In the genomic region with DNA sequence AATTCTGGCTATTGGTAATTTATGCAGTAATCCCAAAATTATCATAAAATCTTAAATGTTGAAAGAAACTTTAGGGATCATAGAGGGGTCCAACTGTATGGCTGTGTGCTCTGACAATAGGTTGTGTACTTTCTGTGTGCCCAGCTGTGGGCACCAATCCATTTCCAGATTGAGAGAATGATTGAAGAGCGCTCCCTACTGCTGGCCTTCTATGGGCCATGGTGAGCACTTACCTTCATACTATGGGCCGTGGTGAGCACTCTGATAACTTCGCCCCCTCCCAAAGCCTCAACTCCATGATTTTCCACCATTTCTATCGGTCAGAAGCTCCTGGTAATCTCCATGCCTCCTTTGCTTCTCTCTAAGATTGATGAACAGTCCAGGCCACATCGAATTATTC, we compare ENCODE assay signal across 16 cellular contexts.
A peak's percentile ranks its signal among the peaks of the same experiment; 100 is the strongest.
DNase-seq lines count a peak whose midpoint lies in the region; ATAC-seq, FAIRE-seq and TF ChIP-seq lines count a peak whose summit lies in the region.
"Had no signal": no experiment of that assay in that cellular context is flagged by ENCODE, and none has a peak within 500 bp of the region (broad histone marks: within the 10 kb centered on the region; RNA-seq: fewer than 3 reads in every experiment).

No MANE protein-coding gene starts in this region.

- no peak overlapping the region for H2BK12ac ChIP-seq in H1 (ENCODE audit: low read depth, low read length)

- H3K9ac ChIP-seq in H1 (replicated peaks in 1 of 4; ENCODE audit: extremely low read depth in 1 of 4, low read depth in 3 of 4, low read length in 3 of 4) = no peak overlapping the region
- H3K9ac ChIP-seq: KMS-11 had no signal

- ATAC-seq in WTC11 = peak; percentile 68
- no peak for ATAC-seq in HG03520 (IDR thresholded peaks at IDR 0.05; ENCODE audit: unreplicated experiment)
- no peak for ATAC-seq in activated T-helper 17 cell treated with anti-CD3 and anti-CD28 coated beads, Interleukin-2, amount 50 U/mL, for 72 hours (replicated peaks)

- no peak overlapping the region for H3K27ac Mint-ChIP-seq in HFFc6
- no peak overlapping the region for H3K27ac Mint-ChIP-seq in WTC11
- no peak overlapping the region for H3K27ac Mint-ChIP-seq in activated T-helper 17 cell treated with anti-CD3 and anti-CD28 coated beads, Interleukin-2, amount 50 U/mL, for 72 hours
- H3K27ac Mint-ChIP-seq: H9 had no signal

- no peaks in the 10 kb centered on the region for H3K79me1 ChIP-seq in H1 (ENCODE audit: low read depth, low read length)

- DNase-seq in HFFc6 = no peak
- DNase-seq in WTC11 (ENCODE audit: low spot score) = no peak
- DNase-seq in H1 (ENCODE audit: low read depth in 1 of 2, low spot score in 2 of 2) = no peak
- no peak for DNase-seq in AG08395 (ENCODE audit: low spot score)
- DNase-seq: Caco-2; CD8-positive, alpha-beta memory T cell; DND-41; GDM1; H9; IMR-90 had no signal

- H3K9me3 Mint-ChIP-seq in HFFc6 (no peaks in the 10 kb centered on the region), WTC11 (no peaks in the 10 kb centered on the region)
- H3K9me3 Mint-ChIP-seq in activated T-helper 17 cell treated with anti-CD3 and anti-CD28 coated beads, Interleukin-2, amount 50 U/mL, for 72 hours = no peaks in the 10 kb centered on the region
- H3K9me3 Mint-ChIP-seq: CD8-positive, alpha-beta memory T cell; H9 had no signal

- H2BK120ac ChIP-seq in H1 (replicated peaks; ENCODE audit: low read depth, low read length) = no peak overlapping the region

- H3K18ac ChIP-seq in H1 (ENCODE audit: extremely low read depth, low read length) = no peak overlapping the region

- POLR2A ChIA-PET in WTC11 (lab: Charles Lee) = no interaction called here
- POLR2A ChIA-PET in H1 (lab: Charles Lee; ENCODE audit: partially characterized antibody) = no interaction called here

- TF ChIP-seq CTCF in C4-2B (conservative IDR thresholded peaks at IDR 0.05) (peak; percentile 12; the same call in 1 of the 2 replicates), HFFc6 (IDR thresholded peaks at IDR 0.05) (peak; percentile 13; the same call in 1 of the 2 replicates), WTC11 (IDR thresholded peaks at IDR 0.05) (no peak), H1 (IDR thresholded peaks at IDR 0.05; ENCODE audit: control extremely low read depth in 1 of 3, insufficient read depth in 1 of 3, low read depth in 1 of 3, low read length in 3 of 3) (peak in 2 of 3 experiments; percentile 16 to 22; a peak in 2 of 4 replicates)

- no peak overlapping the region for H3K4ac ChIP-seq in H1 (replicated peaks; ENCODE audit: insufficient read length, low read depth, low read length)

- H3K4me1 ChIP-seq in H1 (replicated peaks in 1 of 4; ENCODE audit: control insufficient read depth in 3 of 4, insufficient read depth in 4 of 4, low read length in 3 of 4) = no peaks in the 10 kb centered on the region
- H3K4me1 ChIP-seq: Caco-2 had no signal

- H3K27me3 Mint-ChIP-seq in HFFc6 (ENCODE audit: insufficient read depth) (peaks cover 7% of the 10 kb centered on the region), WTC11 (ENCODE audit: low read depth) (no peaks in the 10 kb centered on the region)
- H3K27me3 Mint-ChIP-seq in activated T-helper 17 cell treated with anti-CD3 and anti-CD28 coated beads, Interleukin-2, amount 50 U/mL, for 72 hours = no peaks in the 10 kb centered on the region

- H4K20me1 ChIP-seq in H1 (replicated peaks in 1 of 2; ENCODE audit: control insufficient read depth in 1 of 2, insufficient read depth in 2 of 2, low read length in 2 of 2) = no peaks in the 10 kb centered on the region

- CTCF ChIA-PET in WTC11 (lab: Charles Lee) = interaction anchor here (1.0 to 4.4 kb wide), 3 partner anchors 10 to 77 kb away, joined by 3 to 27 read pairs (median 6); no protein-coding TSS in a partner anchor
- CTCF ChIA-PET in H1 (lab: Charles Lee; ENCODE audit: partially characterized antibody) = interaction anchor here (0.7 to 6.7 kb wide), 9 partner anchors 9 to 77 kb away, joined by 3 to 40 read pairs (median 8); no protein-coding TSS in a partner anchor

- H2BK5ac ChIP-seq in H1 (ENCODE audit: low read depth, low read length) = no peak overlapping the region

- H3K27ac ChIP-seq in C4-2B (no peak overlapping the region), H1 (ENCODE audit: low read depth, low read length) (no peak overlapping the region)
- H3K27ac ChIP-seq: KMS-11 had no signal

- WGBS in H1 (ENCODE audit: extremely low coverage in 1 of 2, insufficient coverage in 1 of 2, insufficient read length in 1 of 2, insufficient replicate concordance in 2 of 2, low coverage in 1 of 2, low lambda C conversion rate in 2 of 2, missing lambda C conversion rate in 1 of 2), 2 experiments = 89% methylated on average over 5 of the region's 5 CpGs; no CpG with 5 or more reads in 1 of the 2 experiments

- TF ChIP-seq EP300 in H1 (IDR thresholded peaks at IDR 0.05; ENCODE audit: borderline replicate concordance in 1 of 2, low read depth in 2 of 2, low read length in 2 of 2) = no peak

- no peaks in the 10 kb centered on the region for H3K23me2 ChIP-seq in H1 (ENCODE audit: low read depth, low read length)

- H2AK5ac ChIP-seq in H1 (ENCODE audit: low read depth, low read length) = no peak overlapping the region

- no peaks in the 10 kb centered on the region for H3K79me2 ChIP-seq in H1 (ENCODE audit: control insufficient read depth in 1 of 2, insufficient read depth in 2 of 2, low read length in 2 of 2)

- no peak overlapping the region for H2AFZ ChIP-seq in H1 (ENCODE audit: low read length)

- H3K4me2 ChIP-seq in H1 (ENCODE audit: insufficient read depth in 1 of 2, low read depth in 2 of 2, low read length in 2 of 2) = no peak overlapping the region
- H3K4me2 ChIP-seq: KMS-11 had no signal

- H4K5ac ChIP-seq in H1 (ENCODE audit: insufficient read length, low read depth, low read length) = no peak overlapping the region

- H3K23ac ChIP-seq in H1 (ENCODE audit: insufficient read length) = no peak overlapping the region

- H3K27me3 ChIP-seq in H1 (replicated peaks in 1 of 4; ENCODE audit: control insufficient read depth in 3 of 4, extremely low read depth in 1 of 4, insufficient read depth in 3 of 4, low read length in 3 of 4) = no peaks in the 10 kb centered on the region

- no peak overlapping the region for H2BK20ac ChIP-seq in H1 (ENCODE audit: low read length)

- H3K56ac ChIP-seq in H1 (replicated peaks; ENCODE audit: insufficient read length, low read depth, low read length) = no peak overlapping the region

- H4K91ac ChIP-seq in H1 (replicated peaks; ENCODE audit: insufficient read length, low read length) = no peak overlapping the region

- H4K8ac ChIP-seq in H1 (ENCODE audit: extremely low read depth, insufficient read depth, low read length) = no peak overlapping the region

- H3K36me3 ChIP-seq in H1 (ENCODE audit: control insufficient read depth in 2 of 4, insufficient read depth in 4 of 4, low read length in 3 of 4) = no peaks in the 10 kb centered on the region

- H3K14ac ChIP-seq in H1 (ENCODE audit: insufficient read length) = no peak overlapping the region

- peak; percentile 39 to 51; a peak in 3 of 4 replicates for TF ChIP-seq RAD21 in H1 (IDR thresholded peaks at IDR 0.05 in 1 of 2, conservative IDR thresholded peaks at IDR 0.05 in 1 of 2; ENCODE audit: low read depth in 2 of 2, low read length in 2 of 2)

- H3K9me3 ChIP-seq in H1 (ENCODE audit: insufficient read depth in 2 of 2, low read depth in 1 of 2, low read length in 1 of 2) = no peaks in the 10 kb centered on the region
- H3K9me3 ChIP-seq: Caco-2 had no signal

- FAIRE-seq in H1 (lab: Jason Lieb, UNC) = no peak
- FAIRE-seq: A204.1, GM12892 had no signal

- no peak for TF ChIP-seq POLR2A in H1 (IDR thresholded peaks at IDR 0.05; ENCODE audit: control extremely low read depth in 1 of 2, low read depth in 2 of 2, low read length in 2 of 2)

- H3K4me3 Mint-ChIP-seq in HFFc6 = no peak overlapping the region
- no peak overlapping the region for H3K4me3 Mint-ChIP-seq in WTC11
- H3K4me3 Mint-ChIP-seq in activated T-helper 17 cell treated with anti-CD3 and anti-CD28 coated beads, Interleukin-2, amount 50 U/mL, for 72 hours = no peak overlapping the region
- H3K4me3 Mint-ChIP-seq: CD8-positive, alpha-beta memory T cell; H9 had no signal

- peaks cover 7% of the 10 kb centered on the region for H3K4me1 Mint-ChIP-seq in HFFc6 (ENCODE audit: low read depth)
- peaks cover 11% of the 10 kb centered on the region for H3K4me1 Mint-ChIP-seq in WTC11
- no peaks in the 10 kb centered on the region for H3K4me1 Mint-ChIP-seq in activated T-helper 17 cell treated with anti-CD3 and anti-CD28 coated beads, Interleukin-2, amount 50 U/mL, for 72 hours
- H3K4me1 Mint-ChIP-seq: CD8-positive, alpha-beta memory T cell had no signal

- no peaks in the 10 kb centered on the region for H3K36me3 Mint-ChIP-seq in HFFc6 (ENCODE audit: low read depth)
- H3K36me3 Mint-ChIP-seq in WTC11 = no peaks in the 10 kb centered on the region
- no peaks in the 10 kb centered on the region for H3K36me3 Mint-ChIP-seq in activated T-helper 17 cell treated with anti-CD3 and anti-CD28 coated beads, Interleukin-2, amount 50 U/mL, for 72 hours (ENCODE audit: low read depth)

- H2BK15ac ChIP-seq in H1 (ENCODE audit: low read length) = no peak overlapping the region

- no peak overlapping the region for H3K4me3 ChIP-seq in H1 (ENCODE audit: extremely low read depth in 1 of 4, insufficient read depth in 2 of 4, low read depth in 3 of 4, low read length in 4 of 4)

TF ChIP-seq in WTC11, 78 proteins besides CTCF, POLR2A, EP300 and RAD21 (continues in another document):
- TF ChIP-seq, protein P1, sequence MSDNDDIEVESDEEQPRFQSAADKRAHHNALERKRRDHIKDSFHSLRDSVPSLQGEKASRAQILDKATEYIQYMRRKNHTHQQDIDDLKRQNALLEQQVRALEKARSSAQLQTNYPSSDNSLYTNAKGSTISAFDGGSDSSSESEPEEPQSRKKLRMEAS (CRISPR knock-in tag; IDR thresholded peaks at IDR 0.05) = no peak

TF ChIP-seq in H1, 55 proteins besides CTCF, POLR2A, EP300 and RAD21 (continues in another document):
- TF ChIP-seq ATF2 (IDR thresholded peaks at IDR 0.05; ENCODE audit: low read length) = no peak
- no peak for TF ChIP-seq SUZ12 (IDR thresholded peaks at IDR 0.05; ENCODE audit: low read length)
- no peak for TF ChIP-seq TAF7 (optimal IDR thresholded peaks at IDR 0.05; ENCODE audit: borderline replicate concordance, low read depth, low read length)
- TF ChIP-seq HDAC2 (IDR thresholded peaks at IDR 0.05; ENCODE audit: borderline replicate concordance in 1 of 2, low read depth in 2 of 2, low read length in 2 of 2) = no peak
